In the genomic region with DNA sequence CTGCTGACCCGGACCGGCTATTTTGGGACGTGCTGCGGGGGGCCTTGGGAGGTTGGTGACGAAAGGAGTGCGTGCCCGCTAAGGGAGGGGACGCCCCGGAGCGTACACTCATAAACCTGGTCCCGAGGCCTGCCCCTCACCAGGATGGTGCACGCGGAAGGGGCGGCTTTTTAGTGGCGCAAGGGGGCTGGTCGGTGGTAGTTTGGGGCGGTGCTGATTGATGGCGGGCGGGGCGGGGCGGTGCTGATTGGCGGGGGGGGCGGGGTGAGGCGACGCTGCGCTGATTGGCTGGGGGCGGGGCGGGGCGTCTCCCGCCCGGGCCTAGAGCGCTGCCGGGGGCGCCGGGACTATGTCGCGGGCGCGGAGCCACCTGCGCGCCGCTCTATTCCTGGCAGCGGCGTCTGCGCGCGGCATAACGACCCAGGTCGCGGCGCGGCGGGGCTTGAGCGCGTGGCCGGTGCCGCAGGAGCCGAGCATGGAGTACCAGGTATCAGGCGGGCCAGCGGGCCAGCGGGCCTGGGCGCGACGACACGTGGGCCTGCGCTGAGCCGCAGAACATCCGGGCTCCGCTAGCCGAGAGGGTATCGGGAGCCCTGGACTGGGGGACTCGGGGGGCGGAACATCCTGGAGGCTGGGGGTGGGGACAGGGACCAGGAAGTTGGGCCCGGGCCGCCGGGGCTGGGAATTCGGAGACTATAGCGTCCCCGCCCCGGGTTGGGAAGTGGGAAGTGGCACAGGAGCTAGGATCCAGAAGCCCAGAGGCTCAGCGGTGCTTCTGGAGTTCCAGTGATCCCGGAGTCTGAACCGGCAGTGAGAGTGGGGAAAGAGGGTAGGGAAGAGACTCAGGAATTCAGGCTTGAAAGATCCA, we compare ENCODE assay signal across 8 cellular contexts. TPM values are rescaled to one million over a fixed set of nuclear protein-coding genes. Genes with fewer than 3 reads are reported as not detected.
A peak's percentile ranks its signal among the peaks of the same experiment; 100 is the strongest.
DNase-seq lines count a peak whose midpoint lies in the region; ATAC-seq, FAIRE-seq and TF ChIP-seq lines count a peak whose summit lies in the region.

A gene with protein sequence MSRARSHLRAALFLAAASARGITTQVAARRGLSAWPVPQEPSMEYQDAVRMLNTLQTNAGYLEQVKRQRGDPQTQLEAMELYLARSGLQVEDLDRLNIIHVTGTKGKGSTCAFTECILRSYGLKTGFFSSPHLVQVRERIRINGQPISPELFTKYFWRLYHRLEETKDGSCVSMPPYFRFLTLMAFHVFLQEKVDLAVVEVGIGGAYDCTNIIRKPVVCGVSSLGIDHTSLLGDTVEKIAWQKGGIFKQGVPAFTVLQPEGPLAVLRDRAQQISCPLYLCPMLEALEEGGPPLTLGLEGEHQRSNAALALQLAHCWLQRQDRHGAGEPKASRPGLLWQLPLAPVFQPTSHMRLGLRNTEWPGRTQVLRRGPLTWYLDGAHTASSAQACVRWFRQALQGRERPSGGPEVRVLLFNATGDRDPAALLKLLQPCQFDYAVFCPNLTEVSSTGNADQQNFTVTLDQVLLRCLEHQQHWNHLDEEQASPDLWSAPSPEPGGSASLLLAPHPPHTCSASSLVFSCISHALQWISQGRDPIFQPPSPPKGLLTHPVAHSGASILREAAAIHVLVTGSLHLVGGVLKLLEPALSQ (plus strand): TSS at position 307 of the 868 bp plus-strand sequence. CDS start 43 bp downstream, at position 350.

- CTCF ChIA-PET in activated B cell treated with CpG ODN at 0.5 μM for 24 hours (lab: Charles Lee) = interaction anchor here (0.9 to 1.1 kb wide), 4 partner anchors 16 to 67 kb away, joined by 3 to 5 read pairs (median 3); partner anchors contain the start of gene CDK9

- H3K36me3 ChIP-seq in bronchial epithelial cell (ENCODE audit: control insufficient read depth, insufficient read depth, low read length) = peaks cover 14% of the 10 kb centered on the region

- H3K27me3 ChIP-seq in bronchial epithelial cell (ENCODE audit: control insufficient read depth, insufficient read depth, low read length) = no peaks in the 10 kb centered on the region

- no peak for FAIRE-seq in bronchial epithelial cell (lab: Jason Lieb, UNC)

- DNase-seq in ACHN (peak; percentile 87), NCI-H2227 treated with DMSO at 0.1 percent for 48 hours (lab: John Stamatoyannopoulos, UW) (peak; percentile 53), activated B cell treated with CpG ODN at 0.5 μM for 24 hours (peak; percentile 81), bronchial epithelial cell (ENCODE audit: low read depth) (peak; percentile 57), inferior parietal cortex (ENCODE audit: extremely low spot score) (peak; percentile 73)
- peak; percentile 65 to 79 for DNase-seq in stimulated activated CD4-positive, alpha-beta T cell treated with anti-CD3 and anti-CD28 coated beads, Interleukin-12 subunit alpha, Interleukin-12 subunit beta, amount 100 ng/mL, for 24 hours (ENCODE audit: low read depth in 2 of 2)

- peaks cover 23% of the 10 kb centered on the region for H3K36me3 Mint-ChIP-seq in activated B cell treated with CpG ODN at 0.5 μM for 24 hours (ENCODE audit: low read depth)

- peak; percentile 55 for ATAC-seq in GM18861 (IDR thresholded peaks at IDR 0.05; ENCODE audit: unreplicated experiment)
- peak; percentile 66 for ATAC-seq in HG03095 (IDR thresholded peaks at IDR 0.05; ENCODE audit: unreplicated experiment)
- ATAC-seq in activated B cell treated with CpG ODN at 0.5 μM for 24 hours (ENCODE audit: low read depth) = peak; percentile 84

- peak within 1 kb of the TSS; percentile 87 for H3K27ac Mint-ChIP-seq in activated B cell treated with CpG ODN at 0.5 μM for 24 hours

- no peaks in the 10 kb centered on the region for H3K9me3 Mint-ChIP-seq in activated B cell treated with CpG ODN at 0.5 μM for 24 hours

- intact Hi-C loops in activated B cell treated with CpG ODN at 0.5 μM for 24 hours (cut with micrococcal nuclease) = loop anchor here (1.0 to 5.0 kb wide), 6 partner anchors 17 to 324 kb away; partner anchors contain the start of genes CDK9, PTGES2, ST6GALNAC4 and TOR2A

- H3K4me1 Mint-ChIP-seq in activated B cell treated with CpG ODN at 0.5 μM for 24 hours = peaks cover 32% of the 10 kb centered on the region

- no peak for TF ChIP-seq CTCF in activated B cell treated with CpG ODN at 0.5 μM for 24 hours (IDR thresholded peaks at IDR 0.05)
- no peak for TF ChIP-seq CTCF in bronchial epithelial cell (IDR thresholded peaks at IDR 0.05; ENCODE audit: insufficient read depth, low read length, severe bottlenecking)

- H3K4me3 ChIP-seq in bronchial epithelial cell (ENCODE audit: low read depth, low read length) = peak within 1 kb of the TSS; percentile 78

- H3K4me3 Mint-ChIP-seq in activated B cell treated with CpG ODN at 0.5 μM for 24 hours = peak within 1 kb of the TSS; percentile 93

- in situ Hi-C loops in ACHN (cut with HindIII; ENCODE audit: low pct_ligation_motif_present, low pct_unique_long_range_greater_than_20kb, low sequenced_read_pairs) = no loop called here

- no peaks in the 10 kb centered on the region for H3K27me3 Mint-ChIP-seq in activated B cell treated with CpG ODN at 0.5 μM for 24 hours

- POLR2A ChIA-PET in activated B cell treated with CpG ODN at 0.5 μM for 24 hours (lab: Charles Lee) = interaction anchor here (0.6 to 4.1 kb wide), 18 partner anchors 10 to 874 kb away, joined by 3 to 27 read pairs (median 4); partner anchors contain the start of genes CDK9, SH2D3C, ST6GALNAC4 and ST6GALNAC6

RNA-seq across cellular contexts. Expression of the gene that starts here (rescaled TPM):
- 105 and 135 TPM in 2 replicates for total RNA-seq in activated B cell treated with CpG ODN at 0.5 μM for 24 hours
- 46.9 and 70.0 TPM in 2 replicates for total RNA-seq in bronchial epithelial cell

Comparison
In these comparisons a context has a peak if more than half of its experiments do, and no peak if none do; other contexts are left out.
1. Peak in every context shown above with its lines: DNase-seq, ATAC-seq and H3K4me3 ChIP-seq.